In genomic region chr5:14036514-14036913, GRCh38 we compare ENCODE assay signal across 10 cellular contexts.
DNase-seq lines count a peak whose midpoint lies in the region; ATAC-seq and TF ChIP-seq lines count a peak whose summit lies in the region.
"Had no signal": no experiment of that assay in that cellular context is flagged by ENCODE, and none has a peak within 500 bp of the region (broad histone marks: within the 10 kb centered on the region; RNA-seq: fewer than 3 reads in every experiment).

No MANE protein-coding gene starts in this region.

- H3K27ac ChIP-seq in Panc1 (ENCODE audit: low read length) = peak overlapping the region; percentile 100

- H3K9me3 ChIP-seq in Panc1 (ENCODE audit: control insufficient read depth, insufficient read depth, low read depth, low read length) = peaks cover 8% of the 10 kb centered on the region; the same call in 1 of the 2 replicates

- CTCF ChIA-PET in Calu3 (lab: Charles Lee) (no interaction called here), Panc1 (lab: Charles Lee) (no interaction called here)

- H3K27ac Mint-ChIP-seq in Calu3 (ENCODE audit: unreplicated experiment) = peak overlapping the region; percentile 99
- peak overlapping the region; percentile 96 for H3K27ac Mint-ChIP-seq in osteocyte (ENCODE audit: unreplicated experiment)
- H3K27ac Mint-ChIP-seq in natural killer cell = no peak overlapping the region

- no peaks in the 10 kb centered on the region for H3K36me3 ChIP-seq in Panc1 (ENCODE audit: control insufficient read depth, insufficient read depth, low read length)

- H3K9me3 Mint-ChIP-seq in Calu3 (ENCODE audit: low read depth, unreplicated experiment) (no peaks in the 10 kb centered on the region), osteocyte (ENCODE audit: unreplicated experiment) (no peaks in the 10 kb centered on the region), natural killer cell (peaks cover 0 to 2% of the 10 kb centered on the region in 2 donors)

- H3K4me3 ChIP-seq in Panc1 (ENCODE audit: low read depth in 2 of 2, low read length in 2 of 2) (peak overlapping the region; percentile 10 to 35; a peak in 3 of 4 replicates), fibroblast of mammary gland (ENCODE audit: control insufficient read depth, low read depth, low read length) (no peak overlapping the region)
- H3K4me3 ChIP-seq: lung had no signal

- in situ Hi-C loops in Panc1 (cut with HindIII; ENCODE audit: low pct_unique_long_range_greater_than_20kb, low sequenced_read_pairs) = no loop called here

- no peak for TF ChIP-seq CTCF in Calu3 (IDR thresholded peaks at IDR 0.05; ENCODE audit: unreplicated experiment)
- TF ChIP-seq CTCF in Panc1 (IDR thresholded peaks at IDR 0.05) = no peak
- no peak for TF ChIP-seq CTCF in fibroblast of mammary gland (conservative IDR thresholded peaks at IDR 0.05; ENCODE audit: control insufficient read depth, insufficient read depth, low read depth, low read length)
- TF ChIP-seq CTCF in osteocyte (IDR thresholded peaks at IDR 0.05) = no peak
- TF ChIP-seq CTCF in natural killer cell (IDR thresholded peaks at IDR 0.05) = no peak

- DNase-seq in Calu3 (peak; percentile 62), Panc1 (ENCODE audit: low read depth, low spot score) (no peak), fibroblast of mammary gland (ENCODE audit: low read depth) (peak; percentile 65), osteocyte (ENCODE audit: extremely low spot score, unreplicated experiment) (peak; percentile 62), OCI-M2 (lab: John Stamatoyannopoulos, UW; ENCODE audit: unreplicated experiment) (no peak), natural killer cell (no peak), NCI-H748 treated with DMSO at 0.1 percent for 48 hours (lab: John Stamatoyannopoulos, UW) (no peak)
- DNase-seq: NCI-H524 treated with DMSO at 0.1 percent for 48 hours had no signal

- POLR2A ChIA-PET in Panc1 (lab: Charles Lee) = interaction anchor here (1.1 to 2.0 kb wide), 2 partner anchors 25 to 139 kb away, joined by 4 to 14 read pairs; no protein-coding TSS in a partner anchor

- intact Hi-C loops in Calu3 (cut with micrococcal nuclease; ENCODE audit: unreplicated experiment) (loop anchor here (1.0 to 5.0 kb wide), 5 partner anchors 26 to 234 kb away; no protein-coding TSS in a partner anchor), Panc1 (cut with micrococcal nuclease; ENCODE audit: unreplicated experiment) (loop anchor here (2.0 to 5.0 kb wide), 3 partner anchors 44 to 106 kb away; partner anchors contain the start of gene TRIO), natural killer cell (cut with micrococcal nuclease) (no loop called here)

- no peaks in the 10 kb centered on the region for H3K27me3 Mint-ChIP-seq in Calu3 (ENCODE audit: unreplicated experiment)
- no peaks in the 10 kb centered on the region for H3K27me3 Mint-ChIP-seq in osteocyte (ENCODE audit: unreplicated experiment)
- H3K27me3 Mint-ChIP-seq in natural killer cell (ENCODE audit: low read depth in 2 of 2) = peaks cover 11 to 14% of the 10 kb centered on the region in 2 donors

- no peaks in the 10 kb centered on the region for H3K27me3 ChIP-seq in Panc1 (ENCODE audit: control insufficient read depth, insufficient read depth, low read length)

- peaks cover 58% of the 10 kb centered on the region for H3K4me1 ChIP-seq in Panc1 (ENCODE audit: control insufficient read depth, insufficient read depth, low read length)

- peaks cover 41% of the 10 kb centered on the region for H3K36me3 Mint-ChIP-seq in Calu3 (ENCODE audit: insufficient read depth, unreplicated experiment)
- H3K36me3 Mint-ChIP-seq in osteocyte (ENCODE audit: unreplicated experiment) = no peaks in the 10 kb centered on the region
- H3K36me3 Mint-ChIP-seq in natural killer cell = no peaks in the 10 kb centered on the region

- H3K4me3 Mint-ChIP-seq in Calu3 (ENCODE audit: low read depth, unreplicated experiment) (peak overlapping the region; percentile 49), osteocyte (ENCODE audit: unreplicated experiment) (peak overlapping the region; percentile 60), natural killer cell (no peak overlapping the region)

- H3K4me1 Mint-ChIP-seq in Calu3 (ENCODE audit: low read depth, unreplicated experiment) (peaks cover 74% of the 10 kb centered on the region), osteocyte (ENCODE audit: unreplicated experiment) (peaks cover 71% of the 10 kb centered on the region), natural killer cell (peaks cover 7 to 9% of the 10 kb centered on the region in 2 donors)

- ATAC-seq in Panc1 (peak; percentile 57), natural killer cell (no peak), HG02678 (IDR thresholded peaks at IDR 0.05; ENCODE audit: unreplicated experiment) (no peak)

- no TSS peak for BruUV-seq in Calu3 (replicated peaks; lab: Mats Ljungman, UMichigan)
- no TSS peak for BruUV-seq in Panc1 (replicated peaks; lab: Mats Ljungman, UMichigan)

Comparison
In these comparisons a context has a peak if more than half of its experiments do, and no peak if none do; other contexts are left out.
1. DNase-seq: peak in Calu3 (single experiment), fibroblast of mammary gland (single experiment) and osteocyte (single experiment); none in Panc1 (single experiment), OCI-M2 (single experiment), natural killer cell (single experiment) and NCI-H748 treated with DMSO at 0.1 percent for 48 hours (single experiment).
2. H3K27ac Mint-ChIP-seq: peak in Calu3 (single experiment) and osteocyte (single experiment); none in natural killer cell (0 of 2).